ENCODE assay signal across 13 cellular contexts in genomic region chr10:96891840-96892239, GRCh38.
"Had no signal": no experiment of that assay in that cellular context is flagged by ENCODE, and none has a peak within 500 bp of the region (broad histone marks: within the 10 kb centered on the region; RNA-seq: fewer than 3 reads in every experiment).

No MANE protein-coding gene starts in this region.

- ATAC-seq: esophagus mucosa, gastrocnemius medialis, left lobe of liver, sciatic nerve, WTC11 had no signal

- H3K4me3 Mint-ChIP-seq: central memory CD8-positive, alpha-beta T cell; nephron; WTC11 had no signal

- FAIRE-seq: kidney had no signal

- H3K27ac Mint-ChIP-seq: nephron, WTC11 had no signal

- H3K4me1 Mint-ChIP-seq: nephron had no signal

- H3K27me3 Mint-ChIP-seq: central memory CD8-positive, alpha-beta T cell had no signal

- DNase-seq: activated CD4-positive, alpha-beta T cell treated with anti-CD3 and anti-CD28 coated beads for 48 hours; activated gamma-delta T cell; gastrocnemius medialis; head of caudate nucleus; kidney; nucleus accumbens; stimulated activated CD4-positive, alpha-beta T cell treated with anti-CD3 and anti-CD28 coated beads, Interleukin-4, amount 100 ng/mL, for 1 hour had no signal

- H3K9me3 Mint-ChIP-seq: central memory CD8-positive, alpha-beta T cell had no signal
